In the genomic region with DNA sequence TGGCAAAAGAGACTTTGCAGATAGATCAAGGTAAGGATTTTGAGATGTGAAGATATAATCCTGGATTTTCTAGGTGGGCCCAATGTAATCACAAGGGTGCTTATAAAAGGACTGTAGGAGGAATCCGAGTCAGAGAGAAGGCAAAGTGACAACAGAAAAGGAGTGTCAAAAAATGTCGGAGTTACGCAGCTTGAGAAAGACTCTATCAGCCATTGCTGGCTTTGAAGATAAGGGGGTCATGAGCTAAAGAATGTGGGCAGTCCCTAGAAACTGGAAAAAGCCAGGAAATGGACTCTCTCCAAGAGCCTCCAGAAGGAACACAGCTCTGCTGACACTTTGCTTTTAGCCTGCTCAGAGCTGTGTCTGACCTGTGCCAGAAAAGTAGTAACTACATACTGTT, we compare ENCODE assay signal across 1 cellular context.
TF ChIP-seq lines count a peak whose summit lies in the region.

No MANE protein-coding gene starts in this region.

TF ChIP-seq in K562, 482 proteins besides CTCF, POLR2A, EP300 and RAD21 (continues in another document):
- no peak for TF ChIP-seq TAF1 (IDR thresholded peaks at IDR 0.05; ENCODE audit: control insufficient read depth, extremely low read depth, insufficient read depth, low read length, severe bottlenecking)
- TF ChIP-seq, protein P1, sequence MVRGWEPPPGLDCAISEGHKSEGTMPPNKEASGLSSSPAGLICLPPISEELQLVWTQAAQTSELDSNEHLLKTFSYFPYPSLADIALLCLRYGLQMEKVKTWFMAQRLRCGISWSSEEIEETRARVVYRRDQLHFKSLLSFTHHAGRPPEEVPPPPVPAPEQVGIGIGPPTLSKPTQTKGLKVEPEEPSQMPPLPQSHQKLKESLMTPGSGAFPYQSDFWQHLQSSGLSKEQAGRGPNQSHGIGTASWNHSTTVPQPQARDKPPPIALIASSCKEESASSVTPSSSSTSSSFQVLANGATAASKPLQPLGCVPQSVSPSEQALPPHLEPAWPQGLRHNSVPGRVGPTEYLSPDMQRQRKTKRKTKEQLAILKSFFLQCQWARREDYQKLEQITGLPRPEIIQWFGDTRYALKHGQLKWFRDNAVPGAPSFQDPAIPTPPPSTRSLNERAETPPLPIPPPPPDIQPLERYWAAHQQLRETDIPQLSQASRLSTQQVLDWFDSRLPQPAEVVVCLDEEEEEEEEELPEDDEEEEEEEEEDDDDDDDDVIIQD (CRISPR knock-in tag; IDR thresholded peaks at IDR 0.05), result no peak
- TF ChIP-seq ZBTB8A (IDR thresholded peaks at IDR 0.05; ENCODE audit: partially characterized antibody), result no peak
- TF ChIP-seq MTA2 (IDR thresholded peaks at IDR 0.05; ENCODE audit: low read depth), result peak; percentile 66
- TF ChIP-seq, protein P2, sequence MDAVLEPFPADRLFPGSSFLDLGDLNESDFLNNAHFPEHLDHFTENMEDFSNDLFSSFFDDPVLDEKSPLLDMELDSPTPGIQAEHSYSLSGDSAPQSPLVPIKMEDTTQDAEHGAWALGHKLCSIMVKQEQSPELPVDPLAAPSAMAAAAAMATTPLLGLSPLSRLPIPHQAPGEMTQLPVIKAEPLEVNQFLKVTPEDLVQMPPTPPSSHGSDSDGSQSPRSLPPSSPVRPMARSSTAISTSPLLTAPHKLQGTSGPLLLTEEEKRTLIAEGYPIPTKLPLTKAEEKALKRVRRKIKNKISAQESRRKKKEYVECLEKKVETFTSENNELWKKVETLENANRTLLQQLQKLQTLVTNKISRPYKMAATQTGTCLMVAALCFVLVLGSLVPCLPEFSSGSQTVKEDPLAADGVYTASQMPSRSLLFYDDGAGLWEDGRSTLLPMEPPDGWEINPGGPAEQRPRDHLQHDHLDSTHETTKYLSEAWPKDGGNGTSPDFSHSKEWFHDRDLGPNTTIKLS (IDR thresholded peaks at IDR 0.05; ENCODE audit: borderline replicate concordance, low read depth), result no peak
- no peak for TF ChIP-seq ZNF449 (CRISPR knock-in tag; IDR thresholded peaks at IDR 0.05)
- TF ChIP-seq XRCC4 (IDR thresholded peaks at IDR 0.05; ENCODE audit: extremely low read depth, insufficient read depth, insufficient read length), result no peak
- TF ChIP-seq ZKSCAN1 (IDR thresholded peaks at IDR 0.05; ENCODE audit: low read depth, low read length), result no peak
- TF ChIP-seq, protein P3, sequence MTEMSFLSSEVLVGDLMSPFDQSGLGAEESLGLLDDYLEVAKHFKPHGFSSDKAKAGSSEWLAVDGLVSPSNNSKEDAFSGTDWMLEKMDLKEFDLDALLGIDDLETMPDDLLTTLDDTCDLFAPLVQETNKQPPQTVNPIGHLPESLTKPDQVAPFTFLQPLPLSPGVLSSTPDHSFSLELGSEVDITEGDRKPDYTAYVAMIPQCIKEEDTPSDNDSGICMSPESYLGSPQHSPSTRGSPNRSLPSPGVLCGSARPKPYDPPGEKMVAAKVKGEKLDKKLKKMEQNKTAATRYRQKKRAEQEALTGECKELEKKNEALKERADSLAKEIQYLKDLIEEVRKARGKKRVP (CRISPR knock-in tag; IDR thresholded peaks at IDR 0.05), result no peak
- no peak for TF ChIP-seq SUPT5H (IDR thresholded peaks at IDR 0.05)
- TF ChIP-seq, protein P4, sequence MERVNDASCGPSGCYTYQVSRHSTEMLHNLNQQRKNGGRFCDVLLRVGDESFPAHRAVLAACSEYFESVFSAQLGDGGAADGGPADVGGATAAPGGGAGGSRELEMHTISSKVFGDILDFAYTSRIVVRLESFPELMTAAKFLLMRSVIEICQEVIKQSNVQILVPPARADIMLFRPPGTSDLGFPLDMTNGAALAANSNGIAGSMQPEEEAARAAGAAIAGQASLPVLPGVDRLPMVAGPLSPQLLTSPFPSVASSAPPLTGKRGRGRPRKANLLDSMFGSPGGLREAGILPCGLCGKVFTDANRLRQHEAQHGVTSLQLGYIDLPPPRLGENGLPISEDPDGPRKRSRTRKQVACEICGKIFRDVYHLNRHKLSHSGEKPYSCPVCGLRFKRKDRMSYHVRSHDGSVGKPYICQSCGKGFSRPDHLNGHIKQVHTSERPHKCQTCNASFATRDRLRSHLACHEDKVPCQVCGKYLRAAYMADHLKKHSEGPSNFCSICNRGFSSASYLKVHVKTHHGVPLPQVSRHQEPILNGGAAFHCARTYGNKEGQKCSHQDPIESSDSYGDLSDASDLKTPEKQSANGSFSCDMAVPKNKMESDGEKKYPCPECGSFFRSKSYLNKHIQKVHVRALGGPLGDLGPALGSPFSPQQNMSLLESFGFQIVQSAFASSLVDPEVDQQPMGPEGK (CRISPR knock-in tag; IDR thresholded peaks at IDR 0.05; ENCODE audit: borderline replicate concordance), result no peak
- TF ChIP-seq BRD4 (IDR thresholded peaks at IDR 0.05), result no peak
- TF ChIP-seq CHCHD3 (CRISPR knock-in tag; IDR thresholded peaks at IDR 0.05), result no peak
- peak; percentile 68 for TF ChIP-seq L3MBTL2 (IDR thresholded peaks at IDR 0.05)
- no peak for TF ChIP-seq ZNF780A (CRISPR knock-in tag; IDR thresholded peaks at IDR 0.05)
- TF ChIP-seq THRB (CRISPR knock-in tag; conservative IDR thresholded peaks at IDR 0.05), result no peak
- TF ChIP-seq NR2C1 (IDR thresholded peaks at IDR 0.05), result peak; percentile 55; the same call in 1 of the 2 replicates
- TF ChIP-seq NR2C1 (tag; IDR thresholded peaks at IDR 0.05), result peak; percentile 81
- TF ChIP-seq HCFC1 (IDR thresholded peaks at IDR 0.05; ENCODE audit: low read depth, low read length), result no peak
- no peak for TF ChIP-seq SNRNP70 (optimal IDR thresholded peaks at IDR 0.05; ENCODE audit: low read depth, low read length)
- no peak for TF ChIP-seq TAF9B (IDR thresholded peaks at IDR 0.05; ENCODE audit: partially characterized antibody)
- TF ChIP-seq FUS (optimal IDR thresholded peaks at IDR 0.05; ENCODE audit: low read depth, low read length), result no peak
- TF ChIP-seq, protein P5, sequence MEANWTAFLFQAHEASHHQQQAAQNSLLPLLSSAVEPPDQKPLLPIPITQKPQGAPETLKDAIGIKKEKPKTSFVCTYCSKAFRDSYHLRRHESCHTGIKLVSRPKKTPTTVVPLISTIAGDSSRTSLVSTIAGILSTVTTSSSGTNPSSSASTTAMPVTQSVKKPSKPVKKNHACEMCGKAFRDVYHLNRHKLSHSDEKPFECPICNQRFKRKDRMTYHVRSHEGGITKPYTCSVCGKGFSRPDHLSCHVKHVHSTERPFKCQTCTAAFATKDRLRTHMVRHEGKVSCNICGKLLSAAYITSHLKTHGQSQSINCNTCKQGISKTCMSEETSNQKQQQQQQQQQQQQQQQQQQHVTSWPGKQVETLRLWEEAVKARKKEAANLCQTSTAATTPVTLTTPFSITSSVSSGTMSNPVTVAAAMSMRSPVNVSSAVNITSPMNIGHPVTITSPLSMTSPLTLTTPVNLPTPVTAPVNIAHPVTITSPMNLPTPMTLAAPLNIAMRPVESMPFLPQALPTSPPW (CRISPR knock-in tag; IDR thresholded peaks at IDR 0.05), result peak; percentile 40; the same call in 1 of the 2 replicates
- TF ChIP-seq ETV5 (CRISPR knock-in tag; IDR thresholded peaks at IDR 0.05; ENCODE audit: low read depth), result no peak
- no peak for TF ChIP-seq SIN3B (IDR thresholded peaks at IDR 0.05; ENCODE audit: low read depth)
- TF ChIP-seq, protein P6, sequence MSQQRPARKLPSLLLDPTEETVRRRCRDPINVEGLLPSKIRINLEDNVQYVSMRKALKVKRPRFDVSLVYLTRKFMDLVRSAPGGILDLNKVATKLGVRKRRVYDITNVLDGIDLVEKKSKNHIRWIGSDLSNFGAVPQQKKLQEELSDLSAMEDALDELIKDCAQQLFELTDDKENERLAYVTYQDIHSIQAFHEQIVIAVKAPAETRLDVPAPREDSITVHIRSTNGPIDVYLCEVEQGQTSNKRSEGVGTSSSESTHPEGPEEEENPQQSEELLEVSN (IDR thresholded peaks at IDR 0.05; ENCODE audit: borderline replicate concordance in 1 of 2, extremely low read depth in 1 of 2, insufficient read depth in 1 of 2, insufficient read length in 1 of 2, low read depth in 1 of 2, low read length in 1 of 2, poor library complexity in 1 of 2, severe bottlenecking in 1 of 2), result no peak
- TF ChIP-seq, protein P7, sequence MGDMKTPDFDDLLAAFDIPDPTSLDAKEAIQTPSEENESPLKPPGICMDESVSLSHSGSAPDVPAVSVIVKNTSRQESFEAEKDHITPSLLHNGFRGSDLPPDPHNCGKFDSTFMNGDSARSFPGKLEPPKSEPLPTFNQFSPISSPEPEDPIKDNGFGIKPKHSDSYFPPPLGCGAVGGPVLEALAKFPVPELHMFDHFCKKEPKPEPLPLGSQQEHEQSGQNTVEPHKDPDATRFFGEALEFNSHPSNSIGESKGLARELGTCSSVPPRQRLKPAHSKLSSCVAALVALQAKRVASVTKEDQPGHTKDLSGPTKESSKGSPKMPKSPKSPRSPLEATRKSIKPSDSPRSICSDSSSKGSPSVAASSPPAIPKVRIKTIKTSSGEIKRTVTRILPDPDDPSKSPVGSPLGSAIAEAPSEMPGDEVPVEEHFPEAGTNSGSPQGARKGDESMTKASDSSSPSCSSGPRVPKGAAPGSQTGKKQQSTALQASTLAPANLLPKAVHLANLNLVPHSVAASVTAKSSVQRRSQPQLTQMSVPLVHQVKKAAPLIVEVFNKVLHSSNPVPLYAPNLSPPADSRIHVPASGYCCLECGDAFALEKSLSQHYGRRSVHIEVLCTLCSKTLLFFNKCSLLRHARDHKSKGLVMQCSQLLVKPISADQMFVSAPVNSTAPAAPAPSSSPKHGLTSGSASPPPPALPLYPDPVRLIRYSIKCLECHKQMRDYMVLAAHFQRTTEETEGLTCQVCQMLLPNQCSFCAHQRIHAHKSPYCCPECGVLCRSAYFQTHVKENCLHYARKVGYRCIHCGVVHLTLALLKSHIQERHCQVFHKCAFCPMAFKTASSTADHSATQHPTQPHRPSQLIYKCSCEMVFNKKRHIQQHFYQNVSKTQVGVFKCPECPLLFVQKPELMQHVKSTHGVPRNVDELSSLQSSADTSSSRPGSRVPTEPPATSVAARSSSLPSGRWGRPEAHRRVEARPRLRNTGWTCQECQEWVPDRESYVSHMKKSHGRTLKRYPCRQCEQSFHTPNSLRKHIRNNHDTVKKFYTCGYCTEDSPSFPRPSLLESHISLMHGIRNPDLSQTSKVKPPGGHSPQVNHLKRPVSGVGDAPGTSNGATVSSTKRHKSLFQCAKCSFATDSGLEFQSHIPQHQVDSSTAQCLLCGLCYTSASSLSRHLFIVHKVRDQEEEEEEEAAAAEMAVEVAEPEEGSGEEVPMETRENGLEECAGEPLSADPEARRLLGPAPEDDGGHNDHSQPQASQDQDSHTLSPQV (IDR thresholded peaks at IDR 0.05), result peak; percentile 64; the same call in 1 of the 2 replicates
- peak in 1 of 2 experiments; percentile 40; a peak in 1 of 4 replicates for TF ChIP-seq HDAC1 (IDR thresholded peaks at IDR 0.05)
- TF ChIP-seq SREBF1 (IDR thresholded peaks at IDR 0.05; ENCODE audit: borderline replicate concordance, low read depth, low read length), result no peak
- no peak for TF ChIP-seq RCOR1 (IDR thresholded peaks at IDR 0.05; ENCODE audit: borderline replicate concordance in 1 of 2, low read depth in 2 of 2, low read length in 2 of 2)
- TF ChIP-seq SRSF9 (IDR thresholded peaks at IDR 0.05; ENCODE audit: borderline replicate concordance, low read depth, low read length), result no peak
- peak; percentile 74 for TF ChIP-seq TAL1 (IDR thresholded peaks at IDR 0.05)
- TF ChIP-seq FOXJ3 (CRISPR knock-in tag; IDR thresholded peaks at IDR 0.05), result no peak
- no peak for TF ChIP-seq LARP7 (IDR thresholded peaks at IDR 0.05)
- TF ChIP-seq MED1 (CRISPR knock-in tag; IDR thresholded peaks at IDR 0.05; ENCODE audit: borderline replicate concordance), result no peak
- no peak for TF ChIP-seq BDP1 (IDR thresholded peaks at IDR 0.05; ENCODE audit: insufficient read depth, insufficient read length)
- peak; percentile 77 for TF ChIP-seq CXXC5 (CRISPR knock-in tag; IDR thresholded peaks at IDR 0.05)
- no peak for TF ChIP-seq NCOA4 (IDR thresholded peaks at IDR 0.05; ENCODE audit: partially characterized antibody)
- TF ChIP-seq SIX5 (IDR thresholded peaks at IDR 0.05; ENCODE audit: borderline replicate concordance in 1 of 2, insufficient read depth in 1 of 2, low read depth in 1 of 2, low read length in 2 of 2), result no peak
- no peak for TF ChIP-seq SRSF7 (optimal IDR thresholded peaks at IDR 0.05; ENCODE audit: low read depth, low read length)
- TF ChIP-seq TARDBP (IDR thresholded peaks at IDR 0.05), result no peak
- no peak for TF ChIP-seq ZNF408 (CRISPR knock-in tag; IDR thresholded peaks at IDR 0.05; ENCODE audit: low read depth)
- TF ChIP-seq STAT5B (CRISPR knock-in tag; IDR thresholded peaks at IDR 0.05), result no peak
- no peak for TF ChIP-seq HNRNPK (IDR thresholded peaks at IDR 0.05; ENCODE audit: low read depth, low read length, poor library complexity, severe bottlenecking)
